ENCODE assay signal across 36 cellular contexts in genomic region chr7:95365151-95365550, GRCh38. TPM values are rescaled to one million over a fixed set of nuclear protein-coding genes. Genes with fewer than 3 reads are reported as not detected.
A peak's percentile ranks its signal among the peaks of the same experiment; 100 is the strongest.
DNase-seq lines count a peak whose midpoint lies in the region; ATAC-seq, FAIRE-seq and TF ChIP-seq lines count a peak whose summit lies in the region.
"Had no signal": no experiment of that assay in that cellular context is flagged by ENCODE, and none has a peak within 500 bp of the region (broad histone marks: within the 10 kb centered on the region; RNA-seq: fewer than 3 reads in every experiment).

No MANE protein-coding gene starts in this region.

- FAIRE-seq in RCC 7860 (lab: Jason Lieb, UNC), result peak; percentile 5
- FAIRE-seq: GM18507, small intestine had no signal

- H3K27ac ChIP-seq in epithelial cell of prostate, result no peak overlapping the region
- H3K27ac ChIP-seq: BLaER1, coronary artery, esophagus squamous epithelium, gastrocnemius medialis, SJSA1, tibial nerve had no signal

- ATAC-seq in GM19035 (IDR thresholded peaks at IDR 0.05; ENCODE audit: unreplicated experiment), result no peak
- ATAC-seq in HG03159 (IDR thresholded peaks at IDR 0.05; ENCODE audit: unreplicated experiment), result no peak
- ATAC-seq: activated CD8-positive, alpha-beta memory T cell treated with anti-CD3 and anti-CD28 coated beads, Interleukin-2, amount 10 ng/mL, durations not matched to agents 7 days and 5 days; gastrocnemius medialis; naive thymus-derived CD4-positive, alpha-beta T cell; WTC11 had no signal

- DNase-seq in EL (peak; percentile 31), RCC 7860 (ENCODE audit: low spot score) (peak; percentile 64), epithelial cell of prostate (ENCODE audit: low read depth, low spot score) (peak; percentile 14), renal cortical epithelial cell (ENCODE audit: low read depth) (peak; percentile 92), activated gamma-delta T cell treated with Interleukin-2 at 50 U/mL for 16 hours (no peak), GM20000 (ENCODE audit: low spot score) (no peak)
- DNase-seq: activated CD4-positive, alpha-beta T cell treated with anti-CD3 and anti-CD28 coated beads, Interleukin-2, amount 50 U/mL, for 1 hour; activated CD8-positive, alpha-beta memory T cell treated with anti-CD3 and anti-CD28 coated beads, Interleukin-2, amount 10 ng/mL, durations not matched to agents 7 days and 5 days; activated naive CD4-positive, alpha-beta T cell treated with anti-CD3 and anti-CD28 coated beads, Interleukin-2, amount 10 ng/mL, durations not matched to agents 7 days and 5 days; activated T-cell treated with anti-CD3 and anti-CD28 coated beads, Interleukin-2, amount 50 U/mL, for 48 hours; amniotic stem cell; DMS79 treated with DMSO at 0.1 percent for 48 hours; effector memory CD4-positive, alpha-beta T cell; esophagus squamous epithelium; gastrocnemius medialis; GOT3; hippocampal formation; midbrain; naive thymus-derived CD4-positive, alpha-beta T cell; NCI-H2081; NCI-H2227 treated with DMSO at 0.1 percent for 48 hours; NCI-H69; occipital lobe; small intestine; stimulated activated CD4-positive, alpha-beta T cell treated with anti-CD3 and anti-CD28 coated beads, Interleukin-1b, Interleukin-23, amount 100 ng/mL, for 48 hours; stimulated activated CD8-positive, alpha-beta memory T cell treated with anti-CD3 and anti-CD28 coated beads, Interleukin-4, amount 100 ng/mL, for 48 hours had no signal

- no peak for TF ChIP-seq CTCF in GM20000 (IDR thresholded peaks at IDR 0.05; ENCODE audit: extremely low read depth, missing control alignments)

RNA-seq across cellular contexts. Expression of gene PON3, which starts 31.0 kb away (rescaled TPM):
- 0.05 TPM in 1 of 2 replicates, not detected in the other for total RNA-seq in renal cortical epithelial cell
- total RNA-seq: naive thymus-derived CD4-positive, alpha-beta T cell; SJSA1 had no signal

RNA-seq across cellular contexts. Expression of gene PON1, which starts 40.8 kb away (rescaled TPM):
- total RNA-seq in renal cortical epithelial cell, result not detected in 2 replicates
- total RNA-seq: activated CD8-positive, alpha-beta memory T cell treated with anti-CD3 and anti-CD28 coated beads, Interleukin-2, amount 10 ng/mL, durations not matched to agents 7 days and 5 days; cardiac septum; esophagus squamous epithelium; naive thymus-derived CD4-positive, alpha-beta T cell; occipital lobe; pulmonary artery endothelial cell; SJSA1; tibial nerve had no signal

Comparison
In these comparisons a context has a peak if more than half of its experiments do, and no peak if none do; other contexts are left out.
1. DNase-seq: peak in EL (single experiment), RCC 7860 (single experiment), epithelial cell of prostate (single experiment) and renal cortical epithelial cell (single experiment); none in activated gamma-delta T cell treated with Interleukin-2 at 50 U/mL for 16 hours (single experiment) and GM20000 (single experiment).